Comparison of ENCODE assay signal across 8 cellular contexts in genomic region chr9:38068616-38068865, GRCh38. TPM values are rescaled to one million over a fixed set of nuclear protein-coding genes. Genes with fewer than 3 reads are reported as not detected.
DNase-seq lines count a peak whose midpoint lies in the region; TF ChIP-seq lines count a peak whose summit lies in the region.

No MANE protein-coding gene starts in this region.

- CTCF ChIA-PET in HEK293T (lab: Yijun Ruan, JAX), result no interaction called here
- CTCF ChIA-PET in activated naive CD4-positive, alpha-beta T cell treated with anti-CD3 and anti-CD28 coated beads for 36 hours (lab: Charles Lee), result interaction anchor here (0.6 to 3.2 kb wide), 5 partner anchors 8 to 290 kb away, joined by 3 to 15 read pairs (median 5); no protein-coding TSS in a partner anchor

- peak overlapping the region; percentile 56 for H3K4me3 Mint-ChIP-seq in activated naive CD4-positive, alpha-beta T cell treated with anti-CD3 and anti-CD28 coated beads for 36 hours
- H3K4me3 Mint-ChIP-seq in glutamatergic neuron (ENCODE audit: unreplicated experiment), result peak overlapping the region; percentile 55

- no peak overlapping the region for H2AFZ ChIP-seq in trophoblast cell (ENCODE audit: insufficient read depth, low read length, poor library complexity)

- H3K4me1 Mint-ChIP-seq in activated naive CD4-positive, alpha-beta T cell treated with anti-CD3 and anti-CD28 coated beads for 36 hours (ENCODE audit: low read depth), result peaks cover 19% of the 10 kb centered on the region
- H3K4me1 Mint-ChIP-seq in glutamatergic neuron (ENCODE audit: low read depth, unreplicated experiment), result peaks cover 29% of the 10 kb centered on the region

- H3K4me1 ChIP-seq in trophoblast cell (ENCODE audit: control insufficient read depth in 1 of 2, insufficient read depth in 2 of 2, low read length in 2 of 2), result peaks cover 19 to 35% of the 10 kb centered on the region in 2 experiments

- DNase-seq in NCI-H146 (lab: John Stamatoyannopoulos, UW), result peak; percentile 65
- DNase-seq in NCI-H146 treated with DMSO at 0.1 percent for 48 hours (lab: John Stamatoyannopoulos, UW; ENCODE audit: unreplicated experiment), result no peak
- DNase-seq in HEK293T (ENCODE audit: extremely low spot score), result peak; percentile 31
- peak; percentile 66 for DNase-seq in NCI-H1092 treated with DMSO at 0.1 percent for 48 hours (lab: John Stamatoyannopoulos, UW)
- DNase-seq in activated naive CD4-positive, alpha-beta T cell treated with anti-CD3 and anti-CD28 coated beads for 36 hours, result peak; percentile 32
- DNase-seq in glutamatergic neuron, result peak; percentile 55
- DNase-seq in trophoblast cell, result peak in 1 of 2 donors; percentile 55
- DNase-seq in UCSD-AML1 (lab: John Stamatoyannopoulos, UW; ENCODE audit: unreplicated experiment), result no peak

- H3K79me2 ChIP-seq in trophoblast cell (ENCODE audit: control insufficient read depth, insufficient read depth, low read length, poor library complexity), result peaks cover 45% of the 10 kb centered on the region

- H3K36me3 ChIP-seq in trophoblast cell (ENCODE audit: control insufficient read depth in 1 of 2, insufficient read depth in 2 of 2, low read length in 2 of 2), result peaks cover 4 to 9% of the 10 kb centered on the region in 2 experiments

- H2BK5ac ChIP-seq in trophoblast cell (ENCODE audit: low read depth, low read length, poor library complexity), result peak overlapping the region; percentile 86

- peak overlapping the region; percentile 98 for H3K18ac ChIP-seq in trophoblast cell (ENCODE audit: low read length)

- H3K4me2 ChIP-seq in trophoblast cell (ENCODE audit: low read length), result peak overlapping the region; percentile 69

- no CpG with 5 or more reads among the region's 35 CpGs for WGBS in trophoblast cell (ENCODE audit: extremely low coverage, insufficient coverage, insufficient read length)

- peak overlapping the region; percentile 42 for H2BK120ac ChIP-seq in trophoblast cell (ENCODE audit: insufficient read depth, low read length, poor library complexity)

- peak overlapping the region; percentile 95 for H3K27ac ChIP-seq in trophoblast cell (ENCODE audit: low read depth, low read length)

- intact Hi-C loops in activated naive CD4-positive, alpha-beta T cell treated with anti-CD3 and anti-CD28 coated beads for 36 hours (cut with micrococcal nuclease), result loop anchor here (1.0 to 5.0 kb wide), 6 partner anchors 164 to 646 kb away; partner anchors contain the start of genes ANKRD18A, GRHPR, SLC25A51 and TOMM5

- peaks cover 3% of the 10 kb centered on the region for H3K9me3 ChIP-seq in trophoblast cell (ENCODE audit: insufficient read depth, low read depth, low read length)

- peak overlapping the region; percentile 93 for H4K91ac ChIP-seq in trophoblast cell (ENCODE audit: low read depth, low read length)

- no peaks in the 10 kb centered on the region for H3K36me3 Mint-ChIP-seq in activated naive CD4-positive, alpha-beta T cell treated with anti-CD3 and anti-CD28 coated beads for 36 hours (ENCODE audit: low read depth)
- H3K36me3 Mint-ChIP-seq in glutamatergic neuron (ENCODE audit: unreplicated experiment), result no peaks in the 10 kb centered on the region

- no peak overlapping the region for H3K23ac ChIP-seq in trophoblast cell (ENCODE audit: low read length)

- no peak overlapping the region for H3K27ac Mint-ChIP-seq in activated naive CD4-positive, alpha-beta T cell treated with anti-CD3 and anti-CD28 coated beads for 36 hours
- H3K27ac Mint-ChIP-seq in glutamatergic neuron (ENCODE audit: unreplicated experiment), result no peak overlapping the region

- H3K79me1 ChIP-seq in trophoblast cell (ENCODE audit: low read length), result peaks cover 26% of the 10 kb centered on the region

- peak overlapping the region; percentile 94 for H3K4me3 ChIP-seq in trophoblast cell (ENCODE audit: low read depth, low read length)

- POLR2A ChIA-PET in HEK293T (lab: Yijun Ruan, JAX), result interaction anchor here (0.8 kb wide), 2 partner anchors 23 to 52 kb away, joined by 3 read pairs; no protein-coding TSS in a partner anchor

- H4K8ac ChIP-seq in trophoblast cell (ENCODE audit: low read depth, low read length), result peak overlapping the region; percentile 68

- peak overlapping the region; percentile 87 for H3K9ac ChIP-seq in trophoblast cell (ENCODE audit: low read length)

- H3K27me3 Mint-ChIP-seq in activated naive CD4-positive, alpha-beta T cell treated with anti-CD3 and anti-CD28 coated beads for 36 hours (ENCODE audit: low read depth), result peaks cover 8% of the 10 kb centered on the region
- peaks cover 21% of the 10 kb centered on the region for H3K27me3 Mint-ChIP-seq in glutamatergic neuron (ENCODE audit: unreplicated experiment)

- no peaks in the 10 kb centered on the region for H3K9me3 Mint-ChIP-seq in activated naive CD4-positive, alpha-beta T cell treated with anti-CD3 and anti-CD28 coated beads for 36 hours
- H3K9me3 Mint-ChIP-seq in glutamatergic neuron (ENCODE audit: unreplicated experiment), result peaks cover 12% of the 10 kb centered on the region

- H2BK12ac ChIP-seq in trophoblast cell (ENCODE audit: low read length), result peak overlapping the region; percentile 23

- peak overlapping the region; percentile 66 for H2AK5ac ChIP-seq in trophoblast cell (ENCODE audit: low read length)

- peak overlapping the region; percentile 98 for H3K14ac ChIP-seq in trophoblast cell (ENCODE audit: low read length)

- no peak for TF ChIP-seq CTCF in glutamatergic neuron (IDR thresholded peaks at IDR 0.05; ENCODE audit: partially characterized antibody, unreplicated experiment)

- peak overlapping the region; percentile 0 for H4K12ac ChIP-seq in trophoblast cell (ENCODE audit: low read depth, low read length)

- peak overlapping the region; percentile 97 for H3K4ac ChIP-seq in trophoblast cell (ENCODE audit: low read depth, low read length)

- no peaks in the 10 kb centered on the region for H3K27me3 ChIP-seq in trophoblast cell (ENCODE audit: insufficient read depth, low read length)

TF ChIP-seq in HEK293T, 16 proteins besides CTCF, POLR2A, EP300 and RAD21:
- no peak for TF ChIP-seq ELF4 (IDR thresholded peaks at IDR 0.05)
- TF ChIP-seq FOXA1 (IDR thresholded peaks at IDR 0.05), result no peak

RNA-seq across cellular contexts. Expression of gene SHB, which starts 0.5 kb away (rescaled TPM):
- total RNA-seq in activated naive CD4-positive, alpha-beta T cell treated with anti-CD3 and anti-CD28 coated beads for 36 hours, result 1 to 10 TPM; 1.2 TPM
- 31.7 TPM for total RNA-seq in glutamatergic neuron (ENCODE audit: unreplicated experiment)
- 21.8 and 22.1 TPM in 2 replicates for polyA plus RNA-seq in trophoblast cell (2013)

Comparison
In these comparisons a context has a peak if more than half of its experiments do, and no peak if none do; other contexts are left out.
1. DNase-seq: peak in NCI-H146 (single experiment), HEK293T (single experiment), NCI-H1092 treated with DMSO at 0.1 percent for 48 hours (single experiment), activated naive CD4-positive, alpha-beta T cell treated with anti-CD3 and anti-CD28 coated beads for 36 hours (single experiment) and glutamatergic neuron (single experiment); none in NCI-H146 treated with DMSO at 0.1 percent for 48 hours (single experiment) and UCSD-AML1 (single experiment).
2. RNA of gene SHB, which starts 0.5 kb away (total RNA-seq): 31.7 TPM in glutamatergic neuron (single experiment); 1.2 TPM in activated naive CD4-positive, alpha-beta T cell treated with anti-CD3 and anti-CD28 coated beads for 36 hours; every median in the first group is over 10 times any median in the second.